1 cellular context compared by ENCODE assay signal in genomic region chr17:38799501-38800236, GRCh38.
TF ChIP-seq lines count a peak whose summit lies in the region.

Gene PIP4K2B (minus strand): TSS chr17:38799556. CDS start chr17:38799424, 132 bp downstream.

TF ChIP-seq in WTC11, 78 proteins besides CTCF, POLR2A, EP300 and RAD21 (continued from another document):
- TF ChIP-seq USF2 (CRISPR knock-in tag; IDR thresholded peaks at IDR 0.05) = 0 out of 2 replicates have a peak, but pooled peaks have one; percentile 4
- peak; percentile 83; the same call in 1 of the 2 replicates for TF ChIP-seq EMX1 (CRISPR knock-in tag; IDR thresholded peaks at IDR 0.05)
- no peak; the same call in 1 of the 2 replicates for TF ChIP-seq ARID4B (CRISPR knock-in tag; IDR thresholded peaks at IDR 0.05; ENCODE audit: borderline replicate concordance)
- TF ChIP-seq E2F4 (CRISPR knock-in tag; IDR thresholded peaks at IDR 0.05; ENCODE audit: borderline replicate concordance, low read depth) = no peak
- TF ChIP-seq AR (CRISPR knock-in tag; IDR thresholded peaks at IDR 0.05) = 0 out of 2 replicates have a peak, but pooled peaks have one; percentile 47
- TF ChIP-seq TP53 (CRISPR knock-in tag; IDR thresholded peaks at IDR 0.05) = no peak
- TF ChIP-seq NR2C2 (CRISPR knock-in tag; IDR thresholded peaks at IDR 0.05) = no peak
- peak; percentile 69; the same call in 1 of the 2 replicates for TF ChIP-seq ERG (CRISPR knock-in tag; IDR thresholded peaks at IDR 0.05)
- no peak for TF ChIP-seq ZNF232 (CRISPR knock-in tag; IDR thresholded peaks at IDR 0.05)
- peak; percentile 90 for TF ChIP-seq PRDM15 (CRISPR knock-in tag; IDR thresholded peaks at IDR 0.05)
- TF ChIP-seq KAT7 (CRISPR knock-in tag; IDR thresholded peaks at IDR 0.05; ENCODE audit: borderline replicate concordance) = peak; percentile 6; the same call in 1 of the 2 replicates
- no peak for TF ChIP-seq ZBTB21 (CRISPR knock-in tag; IDR thresholded peaks at IDR 0.05; ENCODE audit: borderline replicate concordance)
- peak; percentile 92 for TF ChIP-seq SP1 (CRISPR knock-in tag; conservative IDR thresholded peaks at IDR 0.05)
- TF ChIP-seq E2F5 (CRISPR knock-in tag; IDR thresholded peaks at IDR 0.05) = 0 out of 2 replicates have a peak, but pooled peaks have one; percentile 22
- no peak for TF ChIP-seq STAT6 (CRISPR knock-in tag; conservative IDR thresholded peaks at IDR 0.05; ENCODE audit: low read depth)
- peak; percentile 40; the same call in 1 of the 2 replicates for TF ChIP-seq MYBL2 (CRISPR knock-in tag; IDR thresholded peaks at IDR 0.05)
- TF ChIP-seq CREB1 (CRISPR knock-in tag; IDR thresholded peaks at IDR 0.05) = no peak
- no peak for TF ChIP-seq SOX15 (CRISPR knock-in tag; IDR thresholded peaks at IDR 0.05)
- no peak for TF ChIP-seq NR3C1 (CRISPR knock-in tag; conservative IDR thresholded peaks at IDR 0.05; ENCODE audit: low read depth)
- no peak; the same call in 1 of the 2 replicates for TF ChIP-seq CREM (CRISPR knock-in tag; IDR thresholded peaks at IDR 0.05)
- TF ChIP-seq AFF4 (CRISPR knock-in tag; IDR thresholded peaks at IDR 0.05; ENCODE audit: borderline replicate concordance) = no peak
